In the genomic region with DNA sequence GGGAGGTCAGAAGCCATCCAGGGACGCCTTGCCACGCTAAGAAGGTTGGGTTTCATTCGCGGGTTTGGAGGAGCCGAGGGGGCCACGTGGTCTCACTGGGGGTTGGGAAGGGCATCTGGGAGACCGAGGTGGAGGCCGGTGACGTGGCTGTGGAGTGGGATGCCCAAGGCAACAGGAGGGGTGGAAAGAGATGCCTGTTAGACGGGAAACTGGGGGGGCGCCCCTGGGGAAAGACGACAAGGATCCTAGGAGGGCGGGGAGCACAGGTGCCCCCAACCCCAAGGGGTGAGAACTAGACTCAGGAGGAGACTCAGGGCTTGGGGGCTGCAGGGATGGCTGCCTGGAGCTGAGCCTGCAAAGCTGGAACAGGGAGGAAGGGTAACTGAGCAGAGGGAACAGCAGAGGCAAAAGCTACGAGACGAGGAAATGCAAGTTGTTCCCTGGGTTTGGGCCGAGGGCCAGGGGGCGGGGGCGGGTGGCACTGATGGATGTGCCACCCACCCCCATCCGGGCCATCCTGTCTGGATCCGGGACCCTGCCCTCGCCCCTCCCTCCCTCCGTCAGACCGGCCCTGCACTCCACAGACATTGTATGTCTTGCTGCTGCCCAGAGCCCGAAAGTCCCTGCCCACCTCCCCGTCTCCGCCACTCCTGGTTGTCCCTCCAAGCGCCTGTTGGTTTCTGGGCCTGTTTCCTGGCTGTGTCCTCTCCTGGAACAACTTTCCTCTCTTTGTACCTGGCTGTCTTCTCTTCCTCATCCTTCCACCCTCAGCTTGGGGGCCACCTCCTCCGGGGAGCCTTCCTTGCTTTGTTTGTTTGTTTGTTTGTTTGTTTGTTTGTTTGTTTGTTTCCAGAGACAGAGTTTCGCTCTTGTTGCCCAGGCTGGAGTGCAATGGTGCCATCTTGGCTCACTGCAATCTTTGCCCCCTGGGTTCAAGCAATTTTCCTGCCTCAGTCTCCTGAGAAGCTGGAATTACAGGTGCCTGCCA, we compare ENCODE assay signal across 1 cellular context.
A peak's percentile ranks its signal among the peaks of the same experiment; 100 is the strongest.
TF ChIP-seq lines count a peak whose summit lies in the region.

No MANE protein-coding gene starts in this region.

TF ChIP-seq in HepG2, 621 proteins besides CTCF, POLR2A, EP300 and RAD21:
- TF ChIP-seq SNAI1 (CRISPR knock-in tag; IDR thresholded peaks at IDR 0.05; ENCODE audit: borderline replicate concordance) (no peak), PLRG1 (conservative IDR thresholded peaks at IDR 0.05) (no peak), ZNF816 (CRISPR knock-in tag; IDR thresholded peaks at IDR 0.05; ENCODE audit: borderline replicate concordance) (no peak), IKZF1 (IDR thresholded peaks at IDR 0.05) (no peak), NFYB (CRISPR knock-in tag; IDR thresholded peaks at IDR 0.05) (no peak), ZFP36 (IDR thresholded peaks at IDR 0.05; ENCODE audit: borderline replicate concordance, low read depth, low read length, partially characterized antibody) (peak; percentile 43), ATRX (CRISPR knock-in tag; IDR thresholded peaks at IDR 0.05; ENCODE audit: borderline replicate concordance) (no peak)
